In the genomic region with DNA sequence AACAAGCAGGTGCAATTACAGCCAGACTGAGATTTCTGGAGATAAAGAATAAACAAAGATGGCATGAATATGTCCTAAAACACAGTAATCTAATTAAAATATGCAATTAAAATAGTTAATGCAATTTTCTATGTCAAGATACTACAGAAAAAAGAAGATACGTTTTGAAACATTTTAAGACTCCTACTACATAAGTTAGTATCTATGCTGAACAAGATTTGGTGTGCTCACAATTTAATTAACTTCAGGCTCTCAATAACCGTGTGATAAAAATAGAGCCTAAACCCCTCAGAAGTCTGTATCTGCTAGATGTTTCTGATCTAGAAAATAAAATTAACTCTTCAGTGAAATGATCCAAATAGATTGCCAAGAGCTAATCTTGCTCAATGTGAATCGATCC, we compare ENCODE assay signal across 5 cellular contexts. TPM values are rescaled to one million over a fixed set of nuclear protein-coding genes. Genes with fewer than 3 reads are reported as not detected.
"Had no signal": no experiment of that assay in that cellular context is flagged by ENCODE, and none has a peak within 500 bp of the region (broad histone marks: within the 10 kb centered on the region; RNA-seq: fewer than 3 reads in every experiment).

No MANE protein-coding gene starts in this region.

- DNase-seq: IMR-90, KBM-7, KG1 had no signal

RNA-seq across cellular contexts. Expression of a gene that starts 13.8 kb away (rescaled TPM):
- polyA plus RNA-seq: HepG2, IgD-negative memory B cell, IMR-90 had no signal
